33 cellular contexts compared by ENCODE assay signal in the genomic region with DNA sequence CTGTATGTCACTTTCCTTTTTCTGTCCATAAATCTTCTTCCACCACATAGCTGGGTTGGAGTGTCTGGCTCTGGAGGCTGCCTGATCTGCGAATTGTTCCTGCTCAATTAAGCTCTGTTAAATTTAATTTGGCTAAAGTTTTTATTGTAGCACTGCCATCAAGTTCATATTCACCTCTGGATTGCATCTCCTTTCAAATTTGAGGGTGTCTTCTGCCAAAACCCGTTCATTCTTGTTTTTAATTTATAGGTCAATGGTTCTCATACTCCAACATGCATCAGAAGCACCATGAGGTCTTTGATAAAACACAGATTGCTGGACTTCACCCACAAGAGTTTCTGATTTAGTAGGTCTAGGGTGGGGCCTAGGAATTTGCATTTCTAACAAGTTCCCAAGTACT.
"Had no signal": no experiment of that assay in that cellular context is flagged by ENCODE, and none has a peak within 500 bp of the region (broad histone marks: within the 10 kb centered on the region; RNA-seq: fewer than 3 reads in every experiment).

No MANE protein-coding gene starts in this region.

- ATAC-seq: activated CD8-positive, alpha-beta T cell treated with anti-CD3 and anti-CD28 coated beads for 36 hours; activated naive CD4-positive, alpha-beta T cell treated with anti-CD3 and anti-CD28 coated beads, Interleukin-2, amount 50 U/mL, for 72 hours; activated T-cell treated with anti-CD3 and anti-CD28 coated beads, Interleukin-2, amount 50 U/mL, for 4 hours; activated T-cell treated with anti-CD3 and anti-CD28 coated beads, Interleukin-2, amount 50 U/mL, for 72 hours; activated T-helper 17 cell treated with anti-CD3 and anti-CD28 coated beads, Interleukin-2, amount 50 U/mL, for 72 hours; body of pancreas had no signal

- DNase-seq: activated B cell treated with CpG ODN at 0.5 μM for 24 hours; activated CD4-positive, alpha-beta memory T cell treated with anti-CD3 and anti-CD28 coated beads for 36 hours; activated CD4-positive, alpha-beta T cell treated with anti-CD3 and anti-CD28 coated beads for 4 hours; activated CD4-positive, alpha-beta T cell treated with anti-CD3 and anti-CD28 coated beads, Interleukin-2, amount 10 ng/mL, durations not matched to agents 24 days and 14 days; activated CD4-positive, alpha-beta T cell treated with anti-CD3 and anti-CD28 coated beads, Interleukin-2, amount 50 U/mL, for 1 hour; activated CD4-positive, alpha-beta T cell treated with anti-CD3 and anti-CD28 coated beads, Interleukin-2, amount 50 U/mL, for 4 hours; activated CD4-positive, CD25-positive, alpha-beta regulatory T cell treated with anti-CD3 and anti-CD28 coated beads, Interleukin-2, amount 50 U/mL, for 72 hours; activated CD8-positive, alpha-beta memory T cell treated with anti-CD3 and anti-CD28 coated beads, Interleukin-2, amount 50 U/mL, for 4 hours; activated CD8-positive, alpha-beta T cell treated with anti-CD3 and anti-CD28 coated beads for 36 hours; activated effector memory CD4-positive, alpha-beta T cell treated with anti-CD3 and anti-CD28 coated beads, Interleukin-2, amount 50 U/mL, for 16 hours; activated gamma-delta T cell treated with Interleukin-2 at 50 U/mL for 16 hours; activated naive CD4-positive, alpha-beta T cell; activated naive CD4-positive, alpha-beta T cell treated with anti-CD3 and anti-CD28 coated beads for 36 hours; activated naive CD4-positive, alpha-beta T cell treated with anti-CD3 and anti-CD28 coated beads, Interleukin-2, amount 50 U/mL, for 16 hours; activated naive CD8-positive, alpha-beta T cell treated with anti-CD3 and anti-CD28 coated beads for 36 hours; activated T-cell treated with anti-CD3 and anti-CD28 coated beads for 4 hours; activated T-cell treated with anti-CD3 and anti-CD28 coated beads, Interleukin-2, amount 50 U/mL, for 1 hour; activated T-cell treated with anti-CD3 and anti-CD28 coated beads, Interleukin-2, amount 50 U/mL, for 4 hours; activated T-cell treated with anti-CD3 and anti-CD28 coated beads, Interleukin-2, amount 50 U/mL, for 72 hours; adrenal gland; amniotic stem cell; aorta; body of pancreas; brain microvascular endothelial cell; central memory CD4-positive, alpha-beta T cell; T-helper 2 cell; T-helper 9 cell had no signal

- H3K9me3 ChIP-seq: adrenal gland, body of pancreas, breast epithelium had no signal

- H3K4me3 ChIP-seq: adrenal gland, body of pancreas, breast epithelium had no signal

- H3K27me3 ChIP-seq: adrenal gland, body of pancreas, brain microvascular endothelial cell, breast epithelium had no signal

- H3K36me3 ChIP-seq: adrenal gland, brain microvascular endothelial cell had no signal

- H3K4me1 ChIP-seq: adrenal gland, body of pancreas, breast epithelium had no signal

- FAIRE-seq: astrocyte, TTC549 had no signal

- H3K27ac ChIP-seq: adrenal gland, body of pancreas, brain microvascular endothelial cell, breast epithelium, VCaP had no signal
